25 cellular contexts compared by ENCODE assay signal in the genomic region with DNA sequence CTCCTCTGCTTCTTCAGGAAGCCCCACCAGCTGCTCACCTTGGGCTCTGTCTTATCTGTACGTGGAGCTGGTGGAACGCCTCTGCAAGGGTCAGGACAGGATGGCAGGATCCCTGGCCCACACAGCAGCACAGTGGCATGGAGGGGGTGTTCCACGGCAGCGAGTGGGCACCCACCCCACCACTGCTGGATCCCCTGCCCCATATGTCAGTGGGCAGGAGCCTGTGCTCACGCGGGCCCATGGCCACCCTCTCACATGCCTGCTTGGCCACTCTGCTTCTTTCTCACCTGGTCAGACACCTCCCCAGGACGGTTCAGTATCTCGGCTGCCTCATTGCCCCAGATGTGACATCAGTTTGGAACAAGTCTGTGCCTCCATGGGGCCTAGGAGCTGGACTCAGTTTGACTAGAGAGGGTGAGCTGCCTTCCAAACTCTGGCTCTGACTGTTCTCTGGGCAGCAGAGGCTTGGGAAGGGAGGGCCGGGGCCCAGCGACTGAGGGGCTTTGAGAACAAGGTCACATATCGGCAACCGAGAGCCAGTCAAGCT.
"Had no signal": no experiment of that assay in that cellular context is flagged by ENCODE, and none has a peak within 500 bp of the region (broad histone marks: within the 10 kb centered on the region; RNA-seq: fewer than 3 reads in every experiment).

No MANE protein-coding gene starts in this region.

- H3K4me3 ChIP-seq: colonic mucosa, esophagus squamous epithelium, mucosa of descending colon, psoas muscle, sigmoid colon, thoracic aorta, tibial nerve, upper lobe of left lung, uterus had no signal

- H3K27me3 ChIP-seq: colonic mucosa, esophagus squamous epithelium, sigmoid colon, tibial nerve, upper lobe of left lung, uterus had no signal

- H3K27ac ChIP-seq: colonic mucosa, esophagus squamous epithelium, psoas muscle, sigmoid colon, thoracic aorta, tibial nerve, upper lobe of left lung, uterus had no signal

- H3K9me3 ChIP-seq: colonic mucosa, esophagus squamous epithelium, mucosa of descending colon, psoas muscle, sigmoid colon, thoracic aorta, tibial nerve, upper lobe of left lung, uterus had no signal

- H3K36me3 ChIP-seq: colonic mucosa, esophagus squamous epithelium, sigmoid colon, thoracic aorta, tibial nerve, upper lobe of left lung, uterus had no signal

- H3K4me3 Mint-ChIP-seq: effector memory CD8-positive, alpha-beta T cell; mesothelial cell of epicardium; naive B cell; natural killer cell treated with Interleukin-12 subunit alpha and Interleukin-12 subunit beta and Interleukin-15 and Interleukin-18, amount 100 ng/mL, for 72 hours; neural crest cell; stimulated activated naive B cell treated with anti-CD40 and anti-IgM and Interleukin-4, amounts not matched to agents 10 μg/mL and 1 μg/mL and 100 μg/mL, for 72 hours; stimulated activated naive CD8-positive, alpha-beta T cell treated with anti-CD3 and anti-CD28 coated beads, Interleukin-15, Interleukin-2, amounts not matched to agents 100 ng/mL and 50 ng/mL, for 24 hours had no signal

- H3K4me1 Mint-ChIP-seq: neural crest cell had no signal

- H3K27ac Mint-ChIP-seq: effector memory CD8-positive, alpha-beta T cell; mesothelial cell of epicardium; naive B cell; natural killer cell treated with Interleukin-12 subunit alpha and Interleukin-12 subunit beta and Interleukin-15 and Interleukin-18, amount 100 ng/mL, for 72 hours; stimulated activated naive B cell treated with anti-CD40 and anti-IgM and Interleukin-4, amounts not matched to agents 10 μg/mL and 1 μg/mL and 100 μg/mL, for 72 hours; stimulated activated naive CD8-positive, alpha-beta T cell treated with anti-CD3 and anti-CD28 coated beads, Interleukin-15, Interleukin-2, amounts not matched to agents 100 ng/mL and 50 ng/mL, for 24 hours had no signal

- DNase-seq: colonic mucosa; effector memory CD8-positive, alpha-beta T cell; erythroblast; esophagus squamous epithelium; foreskin melanocyte; glutamatergic neuron; hypothalamus; mesenchymal stem cell; mucosa of descending colon; naive B cell; nucleus accumbens; psoas muscle; right cardiac atrium; sigmoid colon; stimulated activated CD4-positive, alpha-beta T cell treated with anti-CD3 and anti-CD28 coated beads, Interleukin-4, amount 100 ng/mL, for 4 hours; stimulated activated naive B cell treated with anti-CD40 and anti-IgM and Interleukin-4, amounts not matched to agents 10 μg/mL and 1 μg/mL and 100 μg/mL, for 72 hours; uterus had no signal

- H3K4me1 ChIP-seq: colonic mucosa, psoas muscle, upper lobe of left lung, uterus had no signal

- H3K36me3 Mint-ChIP-seq: mesothelial cell of epicardium; naive B cell; natural killer cell treated with Interleukin-12 subunit alpha and Interleukin-12 subunit beta and Interleukin-15 and Interleukin-18, amount 100 ng/mL, for 72 hours; stimulated activated naive B cell treated with anti-CD40 and anti-IgM and Interleukin-4, amounts not matched to agents 10 μg/mL and 1 μg/mL and 100 μg/mL, for 72 hours had no signal

- H3K9me3 Mint-ChIP-seq: effector memory CD8-positive, alpha-beta T cell; mesothelial cell of epicardium; natural killer cell treated with Interleukin-12 subunit alpha and Interleukin-12 subunit beta and Interleukin-15 and Interleukin-18, amount 100 ng/mL, for 72 hours; neural crest cell; stimulated activated naive B cell treated with anti-CD40 and anti-IgM and Interleukin-4, amounts not matched to agents 10 μg/mL and 1 μg/mL and 100 μg/mL, for 72 hours; stimulated activated naive CD8-positive, alpha-beta T cell treated with anti-CD3 and anti-CD28 coated beads, Interleukin-15, Interleukin-2, amounts not matched to agents 100 ng/mL and 50 ng/mL, for 24 hours had no signal

- H3K27me3 Mint-ChIP-seq: stimulated activated naive B cell treated with anti-CD40 and anti-IgM and Interleukin-4, amounts not matched to agents 10 μg/mL and 1 μg/mL and 100 μg/mL, for 72 hours; stimulated activated naive CD8-positive, alpha-beta T cell treated with anti-CD3 and anti-CD28 coated beads, Interleukin-15, Interleukin-2, amounts not matched to agents 100 ng/mL and 50 ng/mL, for 24 hours had no signal

- ATAC-seq: effector memory CD8-positive, alpha-beta T cell; left lobe of liver; mucosa of descending colon; natural killer cell treated with Interleukin-12 subunit alpha and Interleukin-12 subunit beta and Interleukin-15 and Interleukin-18, amount 100 ng/mL, for 72 hours; psoas muscle; right cardiac atrium; stimulated activated naive B cell treated with anti-CD40 and anti-IgM and Interleukin-4, amounts not matched to agents 10 μg/mL and 1 μg/mL and 100 μg/mL, for 72 hours had no signal
